In the genomic region with DNA sequence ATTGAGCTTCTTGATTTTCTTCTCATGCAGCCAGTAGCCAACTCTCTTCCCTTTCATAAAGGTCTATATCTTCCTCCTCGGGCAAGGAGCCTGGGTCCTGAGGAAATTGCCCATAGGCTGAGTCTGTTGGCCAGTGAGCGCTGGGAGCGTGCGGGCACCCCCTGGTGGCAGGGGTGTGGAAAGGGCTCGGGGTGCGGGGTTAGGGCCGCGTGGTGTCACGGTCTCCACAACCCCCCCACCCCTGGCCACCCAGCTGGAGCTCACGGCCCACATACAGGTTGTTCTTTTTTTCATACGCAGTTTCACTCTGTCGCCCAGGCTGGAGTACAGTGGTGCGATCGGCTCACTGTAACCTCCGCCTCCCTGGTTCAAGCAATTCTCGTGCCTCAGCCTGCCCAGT, we compare ENCODE assay signal across 19 cellular contexts.
"Had no signal": no experiment of that assay in that cellular context is flagged by ENCODE, and none has a peak within 500 bp of the region (broad histone marks: within the 10 kb centered on the region; RNA-seq: fewer than 3 reads in every experiment).

No MANE protein-coding gene starts in this region.

- H3K27me3 ChIP-seq: testis had no signal

- H3K9me3 ChIP-seq: prostate gland, testis had no signal

- H3K4me1 Mint-ChIP-seq: activated CD4-positive, alpha-beta T cell treated with anti-CD3 and anti-CD28 coated beads, Interleukin-2, amount 10 ng/mL, durations not matched to agents 7 days and 5 days; activated naive CD4-positive, alpha-beta T cell treated with anti-CD3 and anti-CD28 coated beads, Interleukin-2, amount 10 ng/mL, durations not matched to agents 7 days and 5 days had no signal

- H3K27ac ChIP-seq: epithelial cell of prostate, prostate gland, testis had no signal

- ATAC-seq: natural killer cell treated with Interleukin-12 subunit alpha and Interleukin-12 subunit beta and Interleukin-15 and Interleukin-18, amount 100 ng/mL, for 72 hours; T-helper 17 cell had no signal

- H3K27ac Mint-ChIP-seq: activated CD4-positive, alpha-beta T cell treated with anti-CD3 and anti-CD28 coated beads, Interleukin-2, amount 10 ng/mL, durations not matched to agents 7 days and 5 days; activated naive CD4-positive, alpha-beta T cell treated with anti-CD3 and anti-CD28 coated beads, Interleukin-2, amount 10 ng/mL, durations not matched to agents 7 days and 5 days; activated T-helper 2 cell treated with anti-CD3 and anti-CD28 coated beads, Interferon-gamma antibody, Interleukin-2, Interleukin-4, amounts not matched to agents 10 μg/mL and 5 μg/mL and 100 μg/mL, durations not matched to agents 14 hours and 24 hours and 36 hours; natural killer cell treated with Interleukin-12 subunit alpha and Interleukin-12 subunit beta and Interleukin-15 and Interleukin-18, amount 100 ng/mL, for 72 hours; stimulated activated naive CD8-positive, alpha-beta T cell treated with anti-CD3 and anti-CD28 coated beads, Interleukin-15, Interleukin-2, amounts not matched to agents 100 ng/mL and 50 ng/mL, for 24 hours; T-helper 17 cell had no signal

- H3K36me3 ChIP-seq: prostate gland had no signal

- H3K36me3 Mint-ChIP-seq: natural killer cell treated with Interleukin-12 subunit alpha and Interleukin-12 subunit beta and Interleukin-15 and Interleukin-18, amount 100 ng/mL, for 72 hours had no signal

- H3K4me3 Mint-ChIP-seq: activated CD4-positive, alpha-beta T cell treated with anti-CD3 and anti-CD28 coated beads, Interleukin-2, amount 10 ng/mL, durations not matched to agents 7 days and 5 days; activated naive CD4-positive, alpha-beta T cell treated with anti-CD3 and anti-CD28 coated beads, Interleukin-2, amount 10 ng/mL, durations not matched to agents 7 days and 5 days; immature natural killer cell; natural killer cell treated with Interleukin-12 subunit alpha and Interleukin-12 subunit beta and Interleukin-15 and Interleukin-18, amount 100 ng/mL, for 72 hours; stimulated activated naive CD8-positive, alpha-beta T cell treated with anti-CD3 and anti-CD28 coated beads, Interleukin-15, Interleukin-2, amounts not matched to agents 100 ng/mL and 50 ng/mL, for 24 hours; T-helper 17 cell had no signal

- H3K4me1 ChIP-seq: prostate gland, testis had no signal

- H3K9me3 Mint-ChIP-seq: activated CD4-positive, alpha-beta T cell treated with anti-CD3 and anti-CD28 coated beads, Interleukin-2, amount 10 ng/mL, durations not matched to agents 7 days and 5 days; activated naive CD4-positive, alpha-beta T cell treated with anti-CD3 and anti-CD28 coated beads, Interleukin-2, amount 10 ng/mL, durations not matched to agents 7 days and 5 days; activated T-helper 2 cell treated with anti-CD3 and anti-CD28 coated beads, Interferon-gamma antibody, Interleukin-2, Interleukin-4, amounts not matched to agents 10 μg/mL and 5 μg/mL and 100 μg/mL, durations not matched to agents 14 hours and 24 hours and 36 hours; immature natural killer cell; natural killer cell treated with Interleukin-12 subunit alpha and Interleukin-12 subunit beta and Interleukin-15 and Interleukin-18, amount 100 ng/mL, for 72 hours; stimulated activated naive CD8-positive, alpha-beta T cell treated with anti-CD3 and anti-CD28 coated beads, Interleukin-15, Interleukin-2, amounts not matched to agents 100 ng/mL and 50 ng/mL, for 24 hours had no signal

- H3K4me3 ChIP-seq: prostate gland, testis had no signal

- H3K27me3 Mint-ChIP-seq: activated CD4-positive, alpha-beta T cell treated with anti-CD3 and anti-CD28 coated beads, Interleukin-2, amount 10 ng/mL, durations not matched to agents 7 days and 5 days; activated naive CD4-positive, alpha-beta T cell treated with anti-CD3 and anti-CD28 coated beads, Interleukin-2, amount 10 ng/mL, durations not matched to agents 7 days and 5 days; natural killer cell treated with Interleukin-12 subunit alpha and Interleukin-12 subunit beta and Interleukin-15 and Interleukin-18, amount 100 ng/mL, for 72 hours; stimulated activated naive CD8-positive, alpha-beta T cell treated with anti-CD3 and anti-CD28 coated beads, Interleukin-15, Interleukin-2, amounts not matched to agents 100 ng/mL and 50 ng/mL, for 24 hours; T-helper 17 cell had no signal

- DNase-seq: activated CD4-positive, alpha-beta T cell treated with anti-CD3 and anti-CD28 coated beads, Interleukin-2, amount 10 ng/mL, durations not matched to agents 7 days and 5 days; activated CD4-positive, CD25-positive, alpha-beta regulatory T cell; activated naive CD4-positive, alpha-beta T cell treated with anti-CD3 and anti-CD28 coated beads, Interleukin-2, amount 10 ng/mL, durations not matched to agents 7 days and 5 days; activated T-cell treated with anti-CD3 and anti-CD28 coated beads for 4 hours; central memory CD4-positive, alpha-beta T cell; cortex of kidney; effector CD8-positive, alpha-beta T cell; hippocampal formation; mammary epithelial cell; occipital lobe; stimulated activated CD4-positive, alpha-beta T cell treated with anti-CD3 and anti-CD28 coated beads, Interleukin-2, amount 100 ng/mL, for 48 hours; T-helper 17 cell; testis had no signal
